14 cellular contexts compared by ENCODE assay signal in genomic region chr5:59473611-59474010, GRCh38.
DNase-seq lines count a peak whose midpoint lies in the region; ATAC-seq and TF ChIP-seq lines count a peak whose summit lies in the region.
"Had no signal": no experiment of that assay in that cellular context is flagged by ENCODE, and none has a peak within 500 bp of the region (broad histone marks: within the 10 kb centered on the region; RNA-seq: fewer than 3 reads in every experiment).

No MANE protein-coding gene starts in this region.

- H4K20me1 ChIP-seq in MM.1S (ENCODE audit: insufficient read depth, low read length), result no peaks in the 10 kb centered on the region

- H3K27me3 ChIP-seq in MM.1S (replicated peaks; ENCODE audit: insufficient read depth, low read length), result no peaks in the 10 kb centered on the region

- in situ Hi-C loops in G401 (cut with HindIII; ENCODE audit: low sequenced_read_pairs), result no loop called here

- H3K27ac ChIP-seq in MM.1S (ENCODE audit: low read length), result no peak overlapping the region
- H3K27ac ChIP-seq: HL-60 had no signal

- no peaks in the 10 kb centered on the region for H3F3A ChIP-seq in MM.1S (ENCODE audit: insufficient read depth, low read length)

- no peaks in the 10 kb centered on the region for H3K9me2 ChIP-seq in MM.1S (replicated peaks; ENCODE audit: insufficient read depth, low read length)

- no peak overlapping the region for H3K4me3 ChIP-seq in HFF-Myc (replicated peaks; ENCODE audit: low read depth, low read length)
- no peak overlapping the region for H3K4me3 ChIP-seq in MM.1S (ENCODE audit: low read length)
- H3K4me3 ChIP-seq: GM23338, K562 had no signal

- H2AFZ ChIP-seq in MM.1S (ENCODE audit: low read length), result no peak overlapping the region
- H2AFZ ChIP-seq: GM23338 had no signal

- no peaks in the 10 kb centered on the region for H3K36me3 ChIP-seq in MM.1S (replicated peaks; ENCODE audit: insufficient read depth, low read length)

- DNase-seq in HFF-Myc (ENCODE audit: extremely low read depth, low read depth) (peak; percentile 31), amniotic epithelial cell (ENCODE audit: low read depth) (peak; percentile 42), iris pigment epithelial cell (ENCODE audit: low read depth) (peak; percentile 60), NCI-H1436 (lab: John Stamatoyannopoulos, UW) (no peak), G401 (ENCODE audit: low spot score) (no peak), MM.1S (no peak)
- DNase-seq: CD8-positive, alpha-beta T cell; COR-L47; DND-41; H7 had no signal

- H3K4me1 ChIP-seq in MM.1S (ENCODE audit: low read length), result no peaks in the 10 kb centered on the region

- H3K4me2 ChIP-seq in MM.1S (ENCODE audit: low read depth, low read length), result no peak overlapping the region
- H3K4me2 ChIP-seq: GM23338 had no signal

- no peaks in the 10 kb centered on the region for H3K9me3 ChIP-seq in MM.1S (replicated peaks; ENCODE audit: insufficient read depth, low read length)

- ATAC-seq in HG03159 (IDR thresholded peaks at IDR 0.05; ENCODE audit: unreplicated experiment), result no peak
- ATAC-seq: CD8-positive, alpha-beta T cell; GM23338; K562 had no signal

- no peak overlapping the region for H3K9ac ChIP-seq in MM.1S (ENCODE audit: low read length)

- TF ChIP-seq CTCF in HFF-Myc (IDR thresholded peaks at IDR 0.05; ENCODE audit: low read depth, low read length, missing control alignments), result no peak
- no peak for TF ChIP-seq CTCF in MM.1S (IDR thresholded peaks at IDR 0.05; ENCODE audit: low read length)

- no peaks in the 10 kb centered on the region for H3K79me2 ChIP-seq in MM.1S (ENCODE audit: low read length)

Comparison
In these comparisons a context has a peak if more than half of its experiments do, and no peak if none do; other contexts are left out.
1. DNase-seq: peak in HFF-Myc (single experiment), amniotic epithelial cell (single experiment) and iris pigment epithelial cell (single experiment); none in NCI-H1436 (single experiment), G401 (single experiment) and MM.1S (single experiment).